8 cellular contexts compared by ENCODE assay signal in the genomic region with DNA sequence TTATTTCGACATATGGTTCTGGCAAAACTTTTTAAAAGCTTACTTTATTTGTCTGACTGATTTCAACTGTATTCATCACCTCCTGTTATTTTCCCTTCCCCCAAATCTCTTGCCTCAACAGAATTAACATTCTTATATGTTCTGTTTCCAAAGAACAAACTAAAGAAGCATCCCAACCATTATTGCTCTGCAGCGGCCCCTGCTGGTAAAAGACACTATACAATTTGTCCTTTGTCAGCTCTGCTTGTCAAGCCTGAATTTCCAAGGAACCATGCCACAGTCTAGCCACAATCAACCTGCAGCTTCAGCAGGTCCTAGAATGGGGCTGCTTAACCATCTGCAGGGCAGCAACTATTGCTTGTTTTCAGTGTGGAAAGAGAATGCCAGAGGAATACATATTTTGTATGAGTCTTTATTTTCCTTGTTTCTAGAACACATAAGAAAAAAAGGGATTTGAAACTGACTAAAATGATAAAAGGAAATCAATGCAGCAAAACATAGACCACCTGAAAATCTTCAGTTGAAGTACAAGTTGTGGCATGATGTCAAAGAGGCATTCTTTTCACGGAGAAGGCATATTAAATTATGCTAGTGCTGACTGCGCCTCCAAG.
DNase-seq lines count a peak whose midpoint lies in the region; ATAC-seq, FAIRE-seq and TF ChIP-seq lines count a peak whose summit lies in the region.

No MANE protein-coding gene starts in this region.

- H4K20me1 ChIP-seq in H1 (replicated peaks in 1 of 2; ENCODE audit: control insufficient read depth in 1 of 2, insufficient read depth in 2 of 2, low read length in 2 of 2): no peaks in the 10 kb centered on the region

- TF ChIP-seq RAD21 in H1 (IDR thresholded peaks at IDR 0.05 in 1 of 2, conservative IDR thresholded peaks at IDR 0.05 in 1 of 2; ENCODE audit: low read depth in 2 of 2, low read length in 2 of 2): peak; percentile 72 to 74

- H3K79me1 ChIP-seq in H1 (ENCODE audit: low read depth, low read length): no peaks in the 10 kb centered on the region

- no peak overlapping the region for H3K27ac Mint-ChIP-seq in natural killer cell
- H3K27ac Mint-ChIP-seq in natural killer cell treated with Interleukin-12 subunit alpha and Interleukin-12 subunit beta and Interleukin-15 and Interleukin-18, amount 100 ng/mL, for 72 hours: no peak overlapping the region
- no peak overlapping the region for H3K27ac Mint-ChIP-seq in stimulated activated naive B cell treated with anti-CD40 and anti-IgM and Interleukin-4, amounts not matched to agents 10 μg/mL and 1 μg/mL and 100 μg/mL, for 72 hours

- H3K9ac ChIP-seq in H1 (replicated peaks in 1 of 4; ENCODE audit: extremely low read depth in 1 of 4, low read depth in 3 of 4, low read length in 3 of 4): no peak overlapping the region

- H3K9me3 Mint-ChIP-seq in natural killer cell: peaks cover 3 to 5% of the 10 kb centered on the region in 2 donors
- H3K9me3 Mint-ChIP-seq in natural killer cell treated with Interleukin-12 subunit alpha and Interleukin-12 subunit beta and Interleukin-15 and Interleukin-18, amount 100 ng/mL, for 72 hours: peaks cover 3% of the 10 kb centered on the region
- peaks cover 0 to 3% of the 10 kb centered on the region in 2 donors for H3K9me3 Mint-ChIP-seq in stimulated activated naive B cell treated with anti-CD40 and anti-IgM and Interleukin-4, amounts not matched to agents 10 μg/mL and 1 μg/mL and 100 μg/mL, for 72 hours

- no peaks in the 10 kb centered on the region for H3K36me3 Mint-ChIP-seq in natural killer cell
- H3K36me3 Mint-ChIP-seq in natural killer cell treated with Interleukin-12 subunit alpha and Interleukin-12 subunit beta and Interleukin-15 and Interleukin-18, amount 100 ng/mL, for 72 hours: no peaks in the 10 kb centered on the region
- no peaks in the 10 kb centered on the region for H3K36me3 Mint-ChIP-seq in stimulated activated naive B cell treated with anti-CD40 and anti-IgM and Interleukin-4, amounts not matched to agents 10 μg/mL and 1 μg/mL and 100 μg/mL, for 72 hours

- peak; percentile 16 for DNase-seq in natural killer cell
- no peak for DNase-seq in natural killer cell treated with Interleukin-12 subunit alpha and Interleukin-12 subunit beta and Interleukin-15 and Interleukin-18, amount 100 ng/mL, for 72 hours (ENCODE audit: low spot score)
- peak; percentile 66 for DNase-seq in NCI-H2171 treated with DMSO at 0.1 percent for 48 hours (lab: John Stamatoyannopoulos, UW)
- DNase-seq in activated CD4-positive, alpha-beta T cell treated with anti-CD3 and anti-CD28 coated beads, Interleukin-2, amount 50 U/mL, for 24 hours (ENCODE audit: low read depth in 1 of 2, low spot score in 1 of 2): peak; percentile 2 to 33
- DNase-seq in H1 (ENCODE audit: low read depth in 1 of 2, low spot score in 2 of 2): peak; percentile 34 to 90
- peak; percentile 70 for DNase-seq in midbrain (lab: John Stamatoyannopoulos, UW)
- peak; percentile 28 for DNase-seq in stimulated activated naive B cell treated with anti-CD40 and anti-IgM and Interleukin-4, amounts not matched to agents 10 μg/mL and 1 μg/mL and 100 μg/mL, for 72 hours

- no peak overlapping the region for H2BK20ac ChIP-seq in H1 (ENCODE audit: low read length)

- no peaks in the 10 kb centered on the region for H3K4me1 Mint-ChIP-seq in natural killer cell
- H3K4me1 Mint-ChIP-seq in natural killer cell treated with Interleukin-12 subunit alpha and Interleukin-12 subunit beta and Interleukin-15 and Interleukin-18, amount 100 ng/mL, for 72 hours (ENCODE audit: low read depth in 2 of 2): no peaks in the 10 kb centered on the region
- H3K4me1 Mint-ChIP-seq in stimulated activated naive B cell treated with anti-CD40 and anti-IgM and Interleukin-4, amounts not matched to agents 10 μg/mL and 1 μg/mL and 100 μg/mL, for 72 hours: no peaks in the 10 kb centered on the region

- no peak overlapping the region for H2BK5ac ChIP-seq in H1 (ENCODE audit: low read depth, low read length)

- H3K4me1 ChIP-seq in H1 (replicated peaks in 1 of 4; ENCODE audit: control insufficient read depth in 3 of 4, insufficient read depth in 4 of 4, low read length in 3 of 4): peaks cover 0 to 4% (median 0%) of the 10 kb centered on the region in 4 experiments; a peak in 2 of 7 replicates

- no peaks in the 10 kb centered on the region for H3K27me3 Mint-ChIP-seq in natural killer cell (ENCODE audit: low read depth in 2 of 2)
- H3K27me3 Mint-ChIP-seq in natural killer cell treated with Interleukin-12 subunit alpha and Interleukin-12 subunit beta and Interleukin-15 and Interleukin-18, amount 100 ng/mL, for 72 hours: peaks cover 0 to 8% of the 10 kb centered on the region in 2 donors
- no peaks in the 10 kb centered on the region for H3K27me3 Mint-ChIP-seq in stimulated activated naive B cell treated with anti-CD40 and anti-IgM and Interleukin-4, amounts not matched to agents 10 μg/mL and 1 μg/mL and 100 μg/mL, for 72 hours

- POLR2A ChIA-PET in H1 (lab: Charles Lee; ENCODE audit: partially characterized antibody): no interaction called here

- no peak for TF ChIP-seq EP300 in H1 (IDR thresholded peaks at IDR 0.05; ENCODE audit: borderline replicate concordance in 1 of 2, low read depth in 2 of 2, low read length in 2 of 2)

- H2AFZ ChIP-seq in H1 (ENCODE audit: low read length): no peak overlapping the region

- intact Hi-C loops in natural killer cell (cut with micrococcal nuclease): loop anchor here (2.0 kb wide), 1 partner anchor 70 kb away; no protein-coding TSS in a partner anchor

- FAIRE-seq in H1 (lab: Jason Lieb, UNC): peak; percentile 73

- TF ChIP-seq CTCF in natural killer cell (IDR thresholded peaks at IDR 0.05) (peak; percentile 42), H1 (IDR thresholded peaks at IDR 0.05; ENCODE audit: control extremely low read depth in 1 of 3, insufficient read depth in 1 of 3, low read depth in 1 of 3, low read length in 3 of 3) (peak in 2 of 3 experiments; percentile 68 to 78; a peak in 3 of 4 replicates)

- H3K79me2 ChIP-seq in H1 (ENCODE audit: control insufficient read depth in 1 of 2, insufficient read depth in 2 of 2, low read length in 2 of 2): no peaks in the 10 kb centered on the region

- no peak overlapping the region for H3K4me3 ChIP-seq in H1 (ENCODE audit: extremely low read depth in 1 of 4, insufficient read depth in 2 of 4, low read depth in 3 of 4, low read length in 4 of 4)

- H3K56ac ChIP-seq in H1 (replicated peaks; ENCODE audit: insufficient read length, low read depth, low read length): no peak overlapping the region

- no peaks in the 10 kb centered on the region for H3K23me2 ChIP-seq in H1 (ENCODE audit: low read depth, low read length)

- no peak overlapping the region for H3K27ac ChIP-seq in H1 (ENCODE audit: low read depth, low read length)

- H4K5ac ChIP-seq in H1 (ENCODE audit: insufficient read length, low read depth, low read length): peak overlapping the region; percentile 15

- H4K91ac ChIP-seq in H1 (replicated peaks; ENCODE audit: insufficient read length, low read length): no peak overlapping the region

- no peak overlapping the region for H3K4ac ChIP-seq in H1 (replicated peaks; ENCODE audit: insufficient read length, low read depth, low read length)

- no peak for TF ChIP-seq POLR2A in H1 (IDR thresholded peaks at IDR 0.05; ENCODE audit: control extremely low read depth in 1 of 2, low read depth in 2 of 2, low read length in 2 of 2)

- H3K4me3 Mint-ChIP-seq in natural killer cell: no peak overlapping the region
- no peak overlapping the region for H3K4me3 Mint-ChIP-seq in natural killer cell treated with Interleukin-12 subunit alpha and Interleukin-12 subunit beta and Interleukin-15 and Interleukin-18, amount 100 ng/mL, for 72 hours
- no peak overlapping the region for H3K4me3 Mint-ChIP-seq in stimulated activated naive B cell treated with anti-CD40 and anti-IgM and Interleukin-4, amounts not matched to agents 10 μg/mL and 1 μg/mL and 100 μg/mL, for 72 hours

- H3K14ac ChIP-seq in H1 (ENCODE audit: insufficient read length): no peak overlapping the region

- H3K18ac ChIP-seq in H1 (ENCODE audit: extremely low read depth, low read length): no peak overlapping the region

- no peak overlapping the region for H2BK120ac ChIP-seq in H1 (replicated peaks; ENCODE audit: low read depth, low read length)

- no peak overlapping the region for H2AK5ac ChIP-seq in H1 (ENCODE audit: low read depth, low read length)

- no peak overlapping the region for H2BK15ac ChIP-seq in H1 (ENCODE audit: low read length)

- H4K8ac ChIP-seq in H1 (ENCODE audit: extremely low read depth, insufficient read depth, low read length): no peak overlapping the region

- no peaks in the 10 kb centered on the region for H3K36me3 ChIP-seq in H1 (ENCODE audit: control insufficient read depth in 2 of 4, insufficient read depth in 4 of 4, low read length in 3 of 4)

- 60% methylated on average over 4 of the region's 4 CpGs; no CpG with 5 or more reads in 1 of the 2 experiments for WGBS in H1 (ENCODE audit: extremely low coverage in 1 of 2, insufficient coverage in 1 of 2, insufficient read length in 1 of 2, insufficient replicate concordance in 2 of 2, low coverage in 1 of 2, low lambda C conversion rate in 2 of 2, missing lambda C conversion rate in 1 of 2), 2 experiments

- no peak overlapping the region for H2BK12ac ChIP-seq in H1 (ENCODE audit: low read depth, low read length)

- no peak for ATAC-seq in natural killer cell
- ATAC-seq in natural killer cell treated with Interleukin-12 subunit alpha and Interleukin-12 subunit beta and Interleukin-15 and Interleukin-18, amount 100 ng/mL, for 72 hours: no peak
- ATAC-seq in HG02981 (IDR thresholded peaks at IDR 0.05; ENCODE audit: unreplicated experiment): peak; percentile 81
- peak; percentile 73 to 78 for ATAC-seq in stimulated activated naive B cell treated with anti-CD40 and anti-IgM and Interleukin-4, amounts not matched to agents 10 μg/mL and 1 μg/mL and 100 μg/mL, for 72 hours (replicated peaks)

- H3K27me3 ChIP-seq in H1 (replicated peaks in 1 of 4; ENCODE audit: control insufficient read depth in 3 of 4, extremely low read depth in 1 of 4, insufficient read depth in 3 of 4, low read length in 3 of 4): no peaks in the 10 kb centered on the region

- no peak overlapping the region for H3K4me2 ChIP-seq in H1 (ENCODE audit: insufficient read depth in 1 of 2, low read depth in 2 of 2, low read length in 2 of 2)

- no peaks in the 10 kb centered on the region for H3K9me3 ChIP-seq in H1 (ENCODE audit: insufficient read depth in 2 of 2, low read depth in 1 of 2, low read length in 1 of 2)

- no peak overlapping the region for H3K23ac ChIP-seq in H1 (ENCODE audit: insufficient read length)

- CTCF ChIA-PET in H1 (lab: Charles Lee; ENCODE audit: partially characterized antibody): interaction anchor here (0.6 to 3.9 kb wide), 24 partner anchors 9 to 1019 kb away, joined by 3 to 19 read pairs (median 3); no protein-coding TSS in a partner anchor

TF ChIP-seq in H1, 55 proteins besides CTCF, POLR2A, EP300 and RAD21 (continues in another document):
- TF ChIP-seq CHD1 (IDR thresholded peaks at IDR 0.05; ENCODE audit: low read depth, low read length) (no peak), SP4 (IDR thresholded peaks at IDR 0.05; ENCODE audit: low read length) (no peak), SP1 (IDR thresholded peaks at IDR 0.05; ENCODE audit: low read depth, low read length) (no peak), BACH1 (IDR thresholded peaks at IDR 0.05; ENCODE audit: low read length) (no peak), ASH2L (IDR thresholded peaks at IDR 0.05; ENCODE audit: low read length) (no peak)

Comparison
In these comparisons a context has a peak if more than half of its experiments do, and no peak if none do; other contexts are left out.
1. ATAC-seq: peak in HG02981 (single experiment) and stimulated activated naive B cell treated with anti-CD40 and anti-IgM and Interleukin-4, amounts not matched to agents 10 μg/mL and 1 μg/mL and 100 μg/mL, for 72 hours (2 of 2); none in natural killer cell (0 of 3) and natural killer cell treated with Interleukin-12 subunit alpha and Interleukin-12 subunit beta and Interleukin-15 and Interleukin-18, amount 100 ng/mL, for 72 hours (0 of 2).